In genomic region chr6:38389875-38390274, GRCh38 we compare ENCODE assay signal across 34 cellular contexts.
"Had no signal": no experiment of that assay in that cellular context is flagged by ENCODE, and none has a peak within 500 bp of the region (broad histone marks: within the 10 kb centered on the region; RNA-seq: fewer than 3 reads in every experiment).

No MANE protein-coding gene starts in this region.

- DNase-seq: Karpas-422, Kasumi-1, MG63, MM.1S, MV-4-11, NCI-H1048, NCI-H1092, NCI-H1092 treated with DMSO at 0.1 percent for 48 hours, NCI-H1105, NCI-H1105 treated with DMSO at 0.1 percent for 48 hours, NCI-H1417, NCI-H1417 treated with DMSO at 0.1 percent for 48 hours, NCI-H1436, NCI-H1436 treated with DMSO at 0.1 percent for 48 hours, NCI-H146, NCI-H1694, NCI-H1694 treated with DMSO at 0.1 percent for 48 hours, NCI-H187, NCI-H187 treated with DMSO at 0.1 percent for 48 hours, NCI-H1930, NCI-H2029, NCI-H2029 treated with DMSO at 0.1 percent for 48 hours, NCI-H2081, NCI-H2081 treated with DMSO at 0.1 percent for 48 hours, NCI-H2107, NCI-H2171, NCI-H2171 treated with DMSO at 0.1 percent for 48 hours, NCI-H2227 treated with DMSO at 0.1 percent for 48 hours, NCI-H226, NCI-H345, NCI-H446, NCI-H446 treated with DMSO at 0.1 percent for 48 hours, NCI-H510A had no signal

- H3K36me3 ChIP-seq: MG63 had no signal

- H3K27ac ChIP-seq: KMS-11 had no signal

- H3K9me3 ChIP-seq: MG63 had no signal

- H3K9ac ChIP-seq: KMS-11 had no signal

- H3K4me3 ChIP-seq: MG63 had no signal

- H3K4me2 ChIP-seq: KMS-11 had no signal

- H3K27me3 ChIP-seq: MG63 had no signal
